Comparison of ENCODE assay signal across 7 cellular contexts in genomic region chr9:14326264-14326826, GRCh38. TPM values are rescaled to one million over a fixed set of nuclear protein-coding genes. Genes with fewer than 3 reads are reported as not detected.
DNase-seq lines count a peak whose midpoint lies in the region; ATAC-seq and TF ChIP-seq lines count a peak whose summit lies in the region.

No MANE protein-coding gene starts in this region.

- no peaks in the 10 kb centered on the region for H3K36me3 ChIP-seq in SJCRH30
- H3K36me3 ChIP-seq in psoas muscle (ENCODE audit: insufficient read depth in 1 of 2, low read depth in 1 of 2): no peaks in the 10 kb centered on the region
- H3K36me3 ChIP-seq in WERI-Rb-1: no peaks in the 10 kb centered on the region

- no peak overlapping the region for H3K4me3 ChIP-seq in SJCRH30
- peak overlapping the region; percentile 7 for H3K4me3 ChIP-seq in psoas muscle
- no peak overlapping the region for H3K4me3 ChIP-seq in WERI-Rb-1 (ENCODE audit: low read depth, low read length)

- H3K9me3 ChIP-seq in SJCRH30 (replicated peaks) (no peaks in the 10 kb centered on the region), psoas muscle (no peaks in the 10 kb centered on the region), WERI-Rb-1 (ENCODE audit: severe bottlenecking) (no peaks in the 10 kb centered on the region)

- intact Hi-C loops in psoas muscle (cut with DNase I): no loop called here

- peak; percentile 45 for DNase-seq in NAMALWA (ENCODE audit: low spot score)
- DNase-seq in SJCRH30: peak; percentile 75 to 92
- DNase-seq in psoas muscle: no peak
- no peak for DNase-seq in GM13977 (ENCODE audit: low spot score)
- DNase-seq in WERI-Rb-1: no peak

- in situ Hi-C loops in GM13977 (cut with MboI; ENCODE audit: low pct_unique_long_range_greater_than_20kb, low sequenced_read_pairs, unreplicated experiment): no loop called here

- H3K4me1 ChIP-seq in SJCRH30: peaks cover 22% of the 10 kb centered on the region
- H3K4me1 ChIP-seq in psoas muscle: peaks cover 45% of the 10 kb centered on the region

- 29 to 43% (median 30%) methylated on average over 3 of the region's 3 CpGs for WGBS in psoas muscle, 3 donors

- H3K27ac ChIP-seq in SJCRH30 (peak overlapping the region; percentile 26; the same call in 1 of the 2 replicates), psoas muscle (peak overlapping the region; percentile 99), WERI-Rb-1 (no peak overlapping the region)

- no peak for TF ChIP-seq CTCF in psoas muscle (IDR thresholded peaks at IDR 0.05)
- no peak for TF ChIP-seq CTCF in GM13977 (IDR thresholded peaks at IDR 0.05; ENCODE audit: extremely low read depth, insufficient read depth, missing control alignments)
- no peak for TF ChIP-seq CTCF in WERI-Rb-1 (IDR thresholded peaks at IDR 0.05; ENCODE audit: low read depth, low read length)

- ATAC-seq in GM18907 (IDR thresholded peaks at IDR 0.05; ENCODE audit: unreplicated experiment) (peak; percentile 42), psoas muscle (peak; percentile 70 to 83 (median 80)), HG03097 (IDR thresholded peaks at IDR 0.05; ENCODE audit: low FRiP score, unreplicated experiment) (no peak)

- H3K27me3 ChIP-seq in SJCRH30 (no peaks in the 10 kb centered on the region), psoas muscle (ENCODE audit: insufficient read depth in 3 of 3, low read length in 2 of 3) (no peaks in the 10 kb centered on the region), WERI-Rb-1 (ENCODE audit: insufficient read depth, low read depth, severe bottlenecking) (no peaks in the 10 kb centered on the region)

RNA-seq across cellular contexts. Expression of gene NFIB, which starts 12.4 kb away (rescaled TPM):
- 44.7 and 48.1 TPM in 2 replicates for total RNA-seq in SJCRH30 (2014; rRNA removed; shearing (Covaris generic))
- total RNA-seq in psoas muscle: 10 to 100 TPM; 35.0 to 65.1 (median 47.3) TPM
- 10 to 100 TPM in 1 of 3 donors, 1 to 10 TPM in 2; 5.8 to 17.1 (median 6.1) TPM for polyA plus RNA-seq in psoas muscle

Comparison
In these comparisons a context has a peak if more than half of its experiments do, and no peak if none do; other contexts are left out.
1. DNase-seq: peak in NAMALWA (single experiment) and SJCRH30 (2 of 2); none in psoas muscle (0 of 2), GM13977 (single experiment) and WERI-Rb-1 (single experiment).